ENCODE assay signal across 8 cellular contexts in genomic region chr16:31215287-31216115, GRCh38. TPM values are rescaled to one million over a fixed set of nuclear protein-coding genes. Genes with fewer than 3 reads are reported as not detected.
DNase-seq lines count a peak whose midpoint lies in the region; ATAC-seq and TF ChIP-seq lines count a peak whose summit lies in the region.

No MANE protein-coding gene starts in this region.

- no peak overlapping the region for H3K27ac Mint-ChIP-seq in activated CD8-positive, alpha-beta T cell treated with anti-CD3 and anti-CD28 coated beads for 36 hours

- TF ChIP-seq CTCF in HFF-Myc (IDR thresholded peaks at IDR 0.05; ENCODE audit: low read depth, low read length, missing control alignments) (no peak), foreskin fibroblast (IDR thresholded peaks at IDR 0.05; ENCODE audit: low read depth, low read length) (no peak)
- TF ChIP-seq CTCF in activated CD8-positive, alpha-beta T cell treated with anti-CD3 and anti-CD28 coated beads for 36 hours (IDR thresholded peaks at IDR 0.05): no peak

- H3K36me3 ChIP-seq in BLaER1: no peaks in the 10 kb centered on the region
- no peaks in the 10 kb centered on the region for H3K36me3 ChIP-seq in neuron (ENCODE audit: insufficient read depth, low read length)

- CTCF ChIA-PET in activated CD8-positive, alpha-beta T cell treated with anti-CD3 and anti-CD28 coated beads for 36 hours (lab: Charles Lee): interaction anchor here (1.0 to 2.1 kb wide), 5 partner anchors 9 to 168 kb away, joined by 3 to 10 read pairs (median 4); no protein-coding TSS in a partner anchor

- peaks cover 22% of the 10 kb centered on the region for H3K4me1 Mint-ChIP-seq in activated CD8-positive, alpha-beta T cell treated with anti-CD3 and anti-CD28 coated beads for 36 hours (ENCODE audit: low read depth)

- peak overlapping the region; percentile 91 for H3K4me2 ChIP-seq in BLaER1

- H3K27me3 ChIP-seq in BLaER1: peaks cover 40% of the 10 kb centered on the region
- H3K27me3 ChIP-seq in neuron (ENCODE audit: insufficient read depth, low read length): peaks cover 57% of the 10 kb centered on the region

- POLR2A ChIA-PET in activated CD8-positive, alpha-beta T cell treated with anti-CD3 and anti-CD28 coated beads for 36 hours (lab: Charles Lee): interaction anchor here (0.7 to 4.8 kb wide), 8 partner anchors 9 to 494 kb away, joined by 3 to 48 read pairs (median 5); partner anchors contain the start of genes FUS, ITGAX and PYCARD

- H4K20me1 ChIP-seq in BLaER1: peaks cover 18% of the 10 kb centered on the region

- H3K36me3 Mint-ChIP-seq in activated CD8-positive, alpha-beta T cell treated with anti-CD3 and anti-CD28 coated beads for 36 hours (ENCODE audit: low read depth): no peaks in the 10 kb centered on the region

- peak overlapping the region; percentile 71; the same call in 1 of the 2 replicates for H3K9ac ChIP-seq in BLaER1

- H3K4me3 ChIP-seq in BLaER1 (peak overlapping the region; percentile 64), HFF-Myc (replicated peaks; ENCODE audit: low read depth, low read length) (peak overlapping the region; percentile 40), foreskin fibroblast (ENCODE audit: low read depth in 1 of 2, low read length in 2 of 2) (peak overlapping the region; percentile 45 to 49), neuron (ENCODE audit: low read length) (peak overlapping the region; percentile 12)

- no peaks in the 10 kb centered on the region for H3K9me3 Mint-ChIP-seq in activated CD8-positive, alpha-beta T cell treated with anti-CD3 and anti-CD28 coated beads for 36 hours

- H3K27me3 Mint-ChIP-seq in activated CD8-positive, alpha-beta T cell treated with anti-CD3 and anti-CD28 coated beads for 36 hours: peaks cover 41% of the 10 kb centered on the region

- H2AFZ ChIP-seq in neuron (ENCODE audit: low read depth, low read length): peak overlapping the region; percentile 52

- no peak overlapping the region; the same call in 1 of the 2 replicates for H3K27ac ChIP-seq in BLaER1

- H3K9me3 ChIP-seq in BLaER1 (no peaks in the 10 kb centered on the region), neuron (ENCODE audit: low read length) (no peaks in the 10 kb centered on the region)

- peaks cover 52% of the 10 kb centered on the region for H3K4me1 ChIP-seq in BLaER1
- H3K4me1 ChIP-seq in neuron (ENCODE audit: insufficient read depth, low read length): peaks cover 14% of the 10 kb centered on the region

- peak overlapping the region; percentile 42 for H3K4me3 Mint-ChIP-seq in activated CD8-positive, alpha-beta T cell treated with anti-CD3 and anti-CD28 coated beads for 36 hours

- DNase-seq in HFF-Myc (ENCODE audit: extremely low read depth, low read depth) (no peak), foreskin fibroblast (peak; percentile 50 to 80), medulla oblongata (ENCODE audit: extremely low spot score) (no peak), NK-92 (lab: John Stamatoyannopoulos, UW; ENCODE audit: unreplicated experiment) (no peak)
- DNase-seq in activated CD8-positive, alpha-beta T cell treated with anti-CD3 and anti-CD28 coated beads for 36 hours: peak; percentile 52
- DNase-seq in activated CD4-positive, alpha-beta T cell treated with anti-CD3 and anti-CD28 coated beads for 4 hours: no peak

- ATAC-seq in activated CD8-positive, alpha-beta T cell treated with anti-CD3 and anti-CD28 coated beads for 36 hours: peak; percentile 66

- intact Hi-C loops in activated CD8-positive, alpha-beta T cell treated with anti-CD3 and anti-CD28 coated beads for 36 hours (cut with micrococcal nuclease): no loop called here

RNA-seq across cellular contexts. Expression of gene PYDC1, which starts 1.4 kb away (rescaled TPM):
- total RNA-seq in activated CD8-positive, alpha-beta T cell treated with anti-CD3 and anti-CD28 coated beads for 36 hours: not detected

RNA-seq across cellular contexts. Expression of gene TRIM72, which starts 1.6 kb away (rescaled TPM):
- not detected for total RNA-seq in activated CD8-positive, alpha-beta T cell treated with anti-CD3 and anti-CD28 coated beads for 36 hours

RNA-seq across cellular contexts. Expression of gene PYCARD, which starts 12.9 kb away (rescaled TPM):
- total RNA-seq in activated CD8-positive, alpha-beta T cell treated with anti-CD3 and anti-CD28 coated beads for 36 hours: 1 to 10 TPM; 5.9 to 6.1 TPM

RNA-seq across cellular contexts. Expression of gene FUS, which starts 35.6 kb away (rescaled TPM):
- total RNA-seq in activated CD8-positive, alpha-beta T cell treated with anti-CD3 and anti-CD28 coated beads for 36 hours: 100 to 1,000 TPM; 486 to 533 TPM

RNA-seq across cellular contexts. Expression of gene ITGAM, which starts 44.3 kb away (rescaled TPM):
- under 1 TPM; 0.88 to 0.96 TPM for total RNA-seq in activated CD8-positive, alpha-beta T cell treated with anti-CD3 and anti-CD28 coated beads for 36 hours

Comparison
In these comparisons a context has a peak if more than half of its experiments do, and no peak if none do; other contexts are left out.
1. H3K4me3 ChIP-seq: peak in every context shown above with its lines; median percentile 64 in BLaER1; 47 in foreskin fibroblast; 40 in HFF-Myc; 12 in neuron.
2. DNase-seq: peak in activated CD8-positive, alpha-beta T cell treated with anti-CD3 and anti-CD28 coated beads for 36 hours (single experiment) and foreskin fibroblast (2 of 2); none in HFF-Myc (single experiment), medulla oblongata (single experiment), NK-92 (single experiment) and activated CD4-positive, alpha-beta T cell treated with anti-CD3 and anti-CD28 coated beads for 4 hours (0 of 2).